In genomic region chr2:65076345-65076710, GRCh38 we compare ENCODE assay signal across 10 cellular contexts. TPM values are rescaled to one million over a fixed set of nuclear protein-coding genes. Genes with fewer than 3 reads are reported as not detected.
DNase-seq lines count a peak whose midpoint lies in the region; ATAC-seq and TF ChIP-seq lines count a peak whose summit lies in the region.
"Had no signal": no experiment of that assay in that cellular context is flagged by ENCODE, and none has a peak within 500 bp of the region (broad histone marks: within the 10 kb centered on the region; RNA-seq: fewer than 3 reads in every experiment).

No MANE protein-coding gene starts in this region.

- H3K4me3 ChIP-seq in HFF-Myc (replicated peaks; ENCODE audit: low read depth, low read length) (no peak overlapping the region), astrocyte of the spinal cord (ENCODE audit: low read depth, low read length) (no peak overlapping the region)

- in situ Hi-C loops in astrocyte of the spinal cord (cut with HindIII; ENCODE audit: low sequenced_read_pairs) = no loop called here

- H3K27ac Mint-ChIP-seq in stimulated activated naive B cell treated with anti-CD40 and anti-IgM and Interleukin-4, amounts not matched to agents 10 μg/mL and 1 μg/mL and 100 μg/mL, for 72 hours = peak overlapping the region; percentile 71
- peak overlapping the region in 3 of 7 donors; percentile 21 to 78 (median 39) for H3K27ac Mint-ChIP-seq in CD14-positive monocyte
- H3K27ac Mint-ChIP-seq: activated naive CD4-positive, alpha-beta T cell treated with anti-CD3 and anti-CD28 coated beads, Interleukin-2, amount 50 U/mL, for 24 hours had no signal

- ATAC-seq in stimulated activated naive B cell treated with anti-CD40 and anti-IgM and Interleukin-4, amounts not matched to agents 10 μg/mL and 1 μg/mL and 100 μg/mL, for 72 hours (replicated peaks) = no peak
- no peak for ATAC-seq in HG03045 (IDR thresholded peaks at IDR 0.05; ENCODE audit: unreplicated experiment)
- no peak for ATAC-seq in GM18519 (IDR thresholded peaks at IDR 0.05; ENCODE audit: low FRiP score, unreplicated experiment)

- H3K4me3 Mint-ChIP-seq in stimulated activated naive B cell treated with anti-CD40 and anti-IgM and Interleukin-4, amounts not matched to agents 10 μg/mL and 1 μg/mL and 100 μg/mL, for 72 hours = no peak overlapping the region
- H3K4me3 Mint-ChIP-seq in CD14-positive monocyte = no peak overlapping the region
- H3K4me3 Mint-ChIP-seq: activated naive CD4-positive, alpha-beta T cell treated with anti-CD3 and anti-CD28 coated beads, Interleukin-2, amount 50 U/mL, for 24 hours had no signal

- H3K4me1 Mint-ChIP-seq in stimulated activated naive B cell treated with anti-CD40 and anti-IgM and Interleukin-4, amounts not matched to agents 10 μg/mL and 1 μg/mL and 100 μg/mL, for 72 hours = peaks cover 21 to 23% of the 10 kb centered on the region in 2 donors
- H3K4me1 Mint-ChIP-seq in CD14-positive monocyte = peaks cover 12% of the 10 kb centered on the region

- DNase-seq in HFF-Myc (ENCODE audit: extremely low read depth, low read depth) (peak; percentile 52), astrocyte of the spinal cord (ENCODE audit: low read depth, low spot score) (peak; percentile 77), iris pigment epithelial cell (ENCODE audit: low read depth) (peak; percentile 80), CD14-positive monocyte (ENCODE audit: low spot score) (no peak), NCI-H748 treated with DMSO at 0.1 percent for 48 hours (lab: John Stamatoyannopoulos, UW) (no peak)
- DNase-seq in stimulated activated naive B cell treated with anti-CD40 and anti-IgM and Interleukin-4, amounts not matched to agents 10 μg/mL and 1 μg/mL and 100 μg/mL, for 72 hours = no peak
- DNase-seq: stimulated activated CD4-positive, alpha-beta T cell treated with anti-CD3 and anti-CD28 coated beads, Interleukin-1b, Interleukin-23, amount 100 ng/mL, for 48 hours had no signal

- intact Hi-C loops in CD14-positive monocyte (cut with micrococcal nuclease) = no loop called here

- TF ChIP-seq CTCF in HFF-Myc (IDR thresholded peaks at IDR 0.05; ENCODE audit: low read depth, low read length, missing control alignments) (no peak), astrocyte of the spinal cord (IDR thresholded peaks at IDR 0.05; ENCODE audit: low read depth, low read length) (no peak), CD14-positive monocyte (IDR thresholded peaks at IDR 0.05) (no peak)

- H3K36me3 Mint-ChIP-seq in stimulated activated naive B cell treated with anti-CD40 and anti-IgM and Interleukin-4, amounts not matched to agents 10 μg/mL and 1 μg/mL and 100 μg/mL, for 72 hours = peaks cover 29 to 61% of the 10 kb centered on the region in 2 donors
- peaks cover 38 to 68% of the 10 kb centered on the region in 2 donors for H3K36me3 Mint-ChIP-seq in CD14-positive monocyte
- H3K36me3 Mint-ChIP-seq: activated naive CD4-positive, alpha-beta T cell treated with anti-CD3 and anti-CD28 coated beads, Interleukin-2, amount 50 U/mL, for 24 hours had no signal

- no peaks in the 10 kb centered on the region for H3K9me3 Mint-ChIP-seq in stimulated activated naive B cell treated with anti-CD40 and anti-IgM and Interleukin-4, amounts not matched to agents 10 μg/mL and 1 μg/mL and 100 μg/mL, for 72 hours
- H3K9me3 Mint-ChIP-seq in CD14-positive monocyte = no peaks in the 10 kb centered on the region
- H3K9me3 Mint-ChIP-seq: activated naive CD4-positive, alpha-beta T cell treated with anti-CD3 and anti-CD28 coated beads, Interleukin-2, amount 50 U/mL, for 24 hours had no signal

- no peaks in the 10 kb centered on the region for H3K27me3 Mint-ChIP-seq in stimulated activated naive B cell treated with anti-CD40 and anti-IgM and Interleukin-4, amounts not matched to agents 10 μg/mL and 1 μg/mL and 100 μg/mL, for 72 hours
- peaks cover 0 to 2% (median 0%) of the 10 kb centered on the region in 3 donors for H3K27me3 Mint-ChIP-seq in CD14-positive monocyte (ENCODE audit: low read depth in 3 of 3)
- H3K27me3 Mint-ChIP-seq: activated naive CD4-positive, alpha-beta T cell treated with anti-CD3 and anti-CD28 coated beads, Interleukin-2, amount 50 U/mL, for 24 hours had no signal

RNA-seq across cellular contexts. Expression of gene CEP68, which starts 20.1 kb away (rescaled TPM):
- 1 to 10 TPM; 2.5 to 2.8 TPM for polyA plus RNA-seq in CD14-positive monocyte

RNA-seq across cellular contexts. Expression of gene RAB1A, which starts 53.6 kb away (rescaled TPM):
- polyA plus RNA-seq in CD14-positive monocyte = 100 to 1,000 TPM; 110 to 124 TPM

Comparison
In these comparisons a context has a peak if more than half of its experiments do, and no peak if none do; other contexts are left out.
1. DNase-seq: peak in HFF-Myc (single experiment), astrocyte of the spinal cord (single experiment) and iris pigment epithelial cell (single experiment); none in stimulated activated naive B cell treated with anti-CD40 and anti-IgM and Interleukin-4, amounts not matched to agents 10 μg/mL and 1 μg/mL and 100 μg/mL, for 72 hours (single experiment), CD14-positive monocyte (single experiment) and NCI-H748 treated with DMSO at 0.1 percent for 48 hours (single experiment).